ENCODE assay signal across 8 cellular contexts in genomic region chr1:214603819-214604252, GRCh38. TPM values are rescaled to one million over a fixed set of nuclear protein-coding genes. Genes with fewer than 3 reads are reported as not detected.
DNase-seq lines count a peak whose midpoint lies in the region; ATAC-seq and TF ChIP-seq lines count a peak whose summit lies in the region.

No MANE protein-coding gene starts in this region.

- H3K4me3 ChIP-seq in adipocyte (ENCODE audit: low read length) (peak overlapping the region; percentile 95), lower lobe of right lung (peak overlapping the region; percentile 81)

- intact Hi-C loops in lower lobe of right lung (cut with DNase I): no loop called here

- TF ChIP-seq CTCF in lower lobe of right lung (IDR thresholded peaks at IDR 0.05): no peak

- peak overlapping the region; percentile 71 for H3K9ac ChIP-seq in adipocyte (ENCODE audit: low read length)

- H3K27me3 ChIP-seq in adipocyte (replicated peaks; ENCODE audit: control insufficient read depth, insufficient read depth, low read length) (no peaks in the 10 kb centered on the region), lower lobe of right lung (ENCODE audit: low read depth) (no peaks in the 10 kb centered on the region)

- H3K36me3 ChIP-seq in adipocyte (ENCODE audit: control insufficient read depth, insufficient read depth, low read length, severe bottlenecking) (no peaks in the 10 kb centered on the region), lower lobe of right lung (no peaks in the 10 kb centered on the region)

- ATAC-seq in lower lobe of right lung (peak in 1 of 2 donors; percentile 3), GM19467 (IDR thresholded peaks at IDR 0.05; ENCODE audit: unreplicated experiment) (no peak), GM21447 (IDR thresholded peaks at IDR 0.05; ENCODE audit: unreplicated experiment) (no peak)

- H3K4me1 ChIP-seq in adipocyte (ENCODE audit: control insufficient read depth, insufficient read depth, low read length) (peaks cover 10% of the 10 kb centered on the region), lower lobe of right lung (peaks cover 7% of the 10 kb centered on the region)

- H3K27ac ChIP-seq in lower lobe of right lung: no peak overlapping the region

- H3K9me3 ChIP-seq in adipocyte (ENCODE audit: control insufficient read depth, low read length): no peaks in the 10 kb centered on the region
- no peaks in the 10 kb centered on the region for H3K9me3 ChIP-seq in lower lobe of right lung

- peak; percentile 41 for DNase-seq in ELR (ENCODE audit: low read depth)
- DNase-seq in Kasumi-1 (lab: John Stamatoyannopoulos, UW): peak; percentile 28 to 37
- no peak for DNase-seq in adipocyte (ENCODE audit: low read depth)
- DNase-seq in lower lobe of right lung: no peak
- DNase-seq in NCI-H2081 treated with DMSO at 0.1 percent for 48 hours (lab: John Stamatoyannopoulos, UW): no peak
- DNase-seq in mucosa of gallbladder (ENCODE audit: low spot score): no peak

RNA-seq across cellular contexts. Expression of gene CENPF, which starts 0.8 kb away (rescaled TPM):
- 2.5 TPM for total RNA-seq in lower lobe of right lung
- total RNA-seq in mucosa of gallbladder: 3.5 TPM

RNA-seq across cellular contexts. Expression of gene PTPN14, which starts 52.4 kb away (rescaled TPM):
- 34.1 TPM for total RNA-seq in lower lobe of right lung
- total RNA-seq in mucosa of gallbladder: 46.2 TPM

Comparison
In these comparisons a context has a peak if more than half of its experiments do, and no peak if none do; other contexts are left out.
1. DNase-seq: peak in ELR (single experiment) and Kasumi-1 (2 of 2); none in adipocyte (single experiment), lower lobe of right lung (single experiment), NCI-H2081 treated with DMSO at 0.1 percent for 48 hours (single experiment) and mucosa of gallbladder (single experiment).